ENCODE assay signal across 18 cellular contexts in the genomic region with DNA sequence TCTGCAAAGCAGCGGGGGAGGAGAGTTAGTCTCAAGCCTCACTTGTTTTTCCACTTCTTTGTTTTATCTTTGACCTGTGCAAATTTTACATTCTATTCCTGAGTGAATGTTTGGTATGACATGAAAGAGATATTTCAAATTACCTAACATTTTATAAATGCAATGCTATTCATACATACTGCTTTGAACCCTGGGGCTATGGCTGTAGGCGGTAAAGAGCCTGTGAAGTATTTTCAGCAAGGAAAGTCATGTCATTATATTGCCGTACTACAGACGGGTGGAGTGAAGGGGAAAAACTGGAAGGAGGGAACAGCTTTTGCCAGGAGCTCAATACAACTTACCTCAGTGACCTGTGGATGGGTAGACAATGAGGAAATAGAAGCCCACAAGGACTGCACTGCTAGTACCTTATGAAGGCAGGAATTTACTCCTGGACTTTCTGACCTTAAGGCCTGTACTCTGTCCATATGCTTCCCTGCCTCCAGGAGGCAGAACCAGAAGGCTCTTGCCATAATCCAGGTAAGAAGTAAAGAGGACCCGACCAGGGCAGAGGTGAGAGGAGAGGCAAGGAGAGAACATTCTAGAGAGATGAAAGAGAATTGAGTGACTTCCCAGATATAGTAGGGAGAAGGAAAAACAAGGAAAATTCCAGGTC. TPM values are rescaled to one million over a fixed set of nuclear protein-coding genes. Genes with fewer than 3 reads are reported as not detected.
DNase-seq lines count a peak whose midpoint lies in the region; ATAC-seq and TF ChIP-seq lines count a peak whose summit lies in the region.
"Had no signal": no experiment of that assay in that cellular context is flagged by ENCODE, and none has a peak within 500 bp of the region (broad histone marks: within the 10 kb centered on the region; RNA-seq: fewer than 3 reads in every experiment).

No MANE protein-coding gene starts in this region.

- intact Hi-C loops in CD4-positive, alpha-beta memory T cell (cut with micrococcal nuclease), result no loop called here
- intact Hi-C loops in Panc1 (cut with micrococcal nuclease; ENCODE audit: unreplicated experiment), result no loop called here

- CTCF ChIA-PET in CD4-positive, alpha-beta memory T cell (lab: Charles Lee; ENCODE audit: partially characterized antibody), result no interaction called here
- CTCF ChIA-PET in Panc1 (lab: Charles Lee), result no interaction called here

- H3K27me3 ChIP-seq in CD4-positive, alpha-beta memory T cell (ENCODE audit: insufficient read depth, low read length), result no peaks in the 10 kb centered on the region
- H3K27me3 ChIP-seq in Panc1 (ENCODE audit: control insufficient read depth, insufficient read depth, low read length), result no peaks in the 10 kb centered on the region
- no peaks in the 10 kb centered on the region for H3K27me3 ChIP-seq in endodermal cell (ENCODE audit: control insufficient read depth, insufficient read depth, low read length, poor library complexity, severe bottlenecking)
- H3K27me3 ChIP-seq: BE2C, MG63 had no signal

- H3K36me3 Mint-ChIP-seq in CD4-positive, alpha-beta memory T cell, result peaks cover 72 to 75% of the 10 kb centered on the region in 2 donors
- H3K36me3 Mint-ChIP-seq in endodermal cell (ENCODE audit: low read depth), result peaks cover 65% of the 10 kb centered on the region
- H3K36me3 Mint-ChIP-seq in nephron progenitor cell (ENCODE audit: low read depth), result peaks cover 80% of the 10 kb centered on the region
- peaks cover 66% of the 10 kb centered on the region for H3K36me3 Mint-ChIP-seq in HFFc6 (ENCODE audit: low read depth)

- H3K4me1 Mint-ChIP-seq in CD4-positive, alpha-beta memory T cell, result peaks cover 4 to 15% (median 9%) of the 10 kb centered on the region in 4 donors
- H3K4me1 Mint-ChIP-seq in endodermal cell (peaks cover 29% of the 10 kb centered on the region), nephron progenitor cell (no peaks in the 10 kb centered on the region), HFFc6 (ENCODE audit: low read depth) (peaks cover 25% of the 10 kb centered on the region)

- peak overlapping the region in 4 of 7 donors; percentile 15 to 62 (median 47) for H3K27ac Mint-ChIP-seq in CD4-positive, alpha-beta memory T cell
- H3K27ac Mint-ChIP-seq in endodermal cell (no peak overlapping the region), nephron progenitor cell (peak overlapping the region; percentile 88), HFFc6 (no peak overlapping the region)

- 95 to 96% methylated on average over 4 to 5 of the region's 5 CpGs for WGBS in endodermal cell (ENCODE audit: insufficient coverage in 1 of 2, insufficient read length in 1 of 2), 2 experiments

- H3K27me3 Mint-ChIP-seq in CD4-positive, alpha-beta memory T cell, result no peaks in the 10 kb centered on the region
- H3K27me3 Mint-ChIP-seq in endodermal cell (ENCODE audit: insufficient read depth) (no peaks in the 10 kb centered on the region), nephron progenitor cell (ENCODE audit: low read depth, poor library complexity) (no peaks in the 10 kb centered on the region), HFFc6 (ENCODE audit: insufficient read depth) (no peaks in the 10 kb centered on the region; the same call in 1 of the 2 replicates)

- no peaks in the 10 kb centered on the region for H3K9me3 ChIP-seq in CD4-positive, alpha-beta memory T cell (ENCODE audit: control insufficient read depth in 1 of 2, low read length in 2 of 2)
- H3K9me3 ChIP-seq in Panc1 (ENCODE audit: control insufficient read depth, insufficient read depth, low read depth, low read length) (no peaks in the 10 kb centered on the region), endodermal cell (ENCODE audit: control insufficient read depth, low read length) (no peaks in the 10 kb centered on the region)
- H3K9me3 ChIP-seq: BE2C, MG63 had no signal

- no peaks in the 10 kb centered on the region for H3K4me1 ChIP-seq in CD4-positive, alpha-beta memory T cell (ENCODE audit: insufficient read depth, low read length)
- H3K4me1 ChIP-seq in Panc1 (ENCODE audit: control insufficient read depth, insufficient read depth, low read length) (no peaks in the 10 kb centered on the region), endodermal cell (ENCODE audit: control insufficient read depth, insufficient read depth, low read length) (peaks cover 4% of the 10 kb centered on the region)
- H3K4me1 ChIP-seq: BE2C had no signal

- no peak for DNase-seq in CD4-positive, alpha-beta memory T cell
- no peak for DNase-seq in Panc1 (ENCODE audit: low read depth, low spot score)
- DNase-seq in endodermal cell, result no peak
- DNase-seq in nephron progenitor cell, result no peak
- DNase-seq in DMS79 treated with DMSO at 0.1 percent for 48 hours (lab: John Stamatoyannopoulos, UW), result no peak
- DNase-seq in GM10266 (ENCODE audit: extremely low spot score), result no peak
- no peak for DNase-seq in HFFc6
- DNase-seq: BE2C, DMS153, MG63, NCI-H1105, NCI-H187, NCI-H446, NCI-H774 had no signal

- in situ Hi-C loops in Panc1 (cut with HindIII; ENCODE audit: low pct_unique_long_range_greater_than_20kb, low sequenced_read_pairs), result no loop called here

- H3K4me3 ChIP-seq in CD4-positive, alpha-beta memory T cell (ENCODE audit: low read length in 2 of 2), result no peak overlapping the region
- no peak overlapping the region for H3K4me3 ChIP-seq in Panc1 (ENCODE audit: low read depth in 2 of 2, low read length in 2 of 2)
- no peak overlapping the region for H3K4me3 ChIP-seq in endodermal cell (ENCODE audit: low read length)
- H3K4me3 ChIP-seq: GM12878, MG63, SK-N-MC had no signal

- H3K9ac ChIP-seq in endodermal cell (ENCODE audit: extremely low read depth, low read length, poor library complexity, severe bottlenecking), result no peak overlapping the region
- H3K9ac ChIP-seq: KMS-11 had no signal

- H3K9me3 Mint-ChIP-seq in CD4-positive, alpha-beta memory T cell, result no peaks in the 10 kb centered on the region
- H3K9me3 Mint-ChIP-seq in endodermal cell, result no peaks in the 10 kb centered on the region
- no peaks in the 10 kb centered on the region for H3K9me3 Mint-ChIP-seq in nephron progenitor cell
- H3K9me3 Mint-ChIP-seq in HFFc6, result no peaks in the 10 kb centered on the region

- peaks cover 50% of the 10 kb centered on the region for H3K36me3 ChIP-seq in CD4-positive, alpha-beta memory T cell (ENCODE audit: insufficient read depth, low read length)
- H3K36me3 ChIP-seq in Panc1 (ENCODE audit: control insufficient read depth, insufficient read depth, low read length) (peaks cover 21% of the 10 kb centered on the region), endodermal cell (ENCODE audit: control insufficient read depth, insufficient read depth, low read length) (peaks cover 67% of the 10 kb centered on the region)

- POLR2A ChIA-PET in CD4-positive, alpha-beta memory T cell (lab: Charles Lee; ENCODE audit: partially characterized antibody), result no interaction called here
- POLR2A ChIA-PET in Panc1 (lab: Charles Lee), result no interaction called here

- H3K27ac ChIP-seq in CD4-positive, alpha-beta memory T cell (ENCODE audit: low read depth, low read length), result no peak overlapping the region
- H3K27ac ChIP-seq in Panc1 (ENCODE audit: low read length) (no peak overlapping the region), endodermal cell (ENCODE audit: low read depth, low read length) (no peak overlapping the region)
- H3K27ac ChIP-seq: KMS-11, SK-N-MC had no signal

- no peak overlapping the region for H3K4me3 Mint-ChIP-seq in CD4-positive, alpha-beta memory T cell
- H3K4me3 Mint-ChIP-seq in endodermal cell (no peak overlapping the region), nephron progenitor cell (no peak overlapping the region), HFFc6 (no peak overlapping the region)

- TF ChIP-seq CTCF in Panc1 (IDR thresholded peaks at IDR 0.05) (0 out of 2 replicates have a peak, but pooled peaks have one; percentile 7), endodermal cell (conservative IDR thresholded peaks at IDR 0.05) (peak; percentile 55), nephron progenitor cell (IDR thresholded peaks at IDR 0.05) (no peak), GM10266 (IDR thresholded peaks at IDR 0.05; ENCODE audit: control insufficient read depth, insufficient read depth, low read depth, missing control alignments) (no peak), HFFc6 (IDR thresholded peaks at IDR 0.05) (no peak)

- no TSS peak for BruUV-seq in Panc1 (replicated peaks; lab: Mats Ljungman, UMichigan)

- no peak for ATAC-seq in Panc1
- ATAC-seq: GM12878, Right ventricle myocardium inferior had no signal

RNA-seq across cellular contexts. Expression of a gene that starts 28.4 kb away (rescaled TPM):
- 10 to 100 TPM; 18.2 to 19.4 TPM for total RNA-seq in CD4-positive, alpha-beta memory T cell
- under 1 TPM; 0.03 to 0.57 TPM for polyA plus RNA-seq in CD4-positive, alpha-beta memory T cell
- 13.1 TPM for total RNA-seq in Panc1 (2021; ENCODE audit: unreplicated experiment)
- polyA plus RNA-seq in Panc1 (2012; ENCODE audit: insufficient read length), result 7.0 TPM
- total RNA-seq in endodermal cell, result 10 to 100 TPM; 23.5 to 26.3 TPM
- polyA plus RNA-seq in endodermal cell (2013, experiment 1 of 2), result 12.5 TPM
- polyA plus RNA-seq in endodermal cell (2013, experiment 2 of 2), result 12.4 TPM
- total RNA-seq in HFFc6 (2021; fragmentation: NEBNext Ultra II Directional; extraction: Animal tissue kit (Norgen Biotek cat#: 25700)), result 1 to 10 TPM; 3.2 to 3.7 (median 3.4) TPM

RNA-seq across cellular contexts. Expression of a gene that starts 29.7 kb away (rescaled TPM):
- total RNA-seq in CD4-positive, alpha-beta memory T cell, result 10 to 100 TPM; 52.2 to 55.5 TPM
- 100 to 1,000 TPM; 185 to 199 TPM for polyA plus RNA-seq in CD4-positive, alpha-beta memory T cell
- 78.5 TPM for total RNA-seq in Panc1 (2021; ENCODE audit: unreplicated experiment)
- polyA plus RNA-seq in Panc1 (2012; ENCODE audit: insufficient read length), result 82.3 TPM
- 10 to 100 TPM; 61.1 to 85.2 TPM for total RNA-seq in endodermal cell
- polyA plus RNA-seq in endodermal cell (2013, experiment 1 of 2), result 121 TPM
- 111 TPM for polyA plus RNA-seq in endodermal cell (2013, experiment 2 of 2)
- 10 to 100 TPM; 63.2 to 73.3 (median 69.3) TPM for total RNA-seq in HFFc6 (2021; fragmentation: NEBNext Ultra II Directional; extraction: Animal tissue kit (Norgen Biotek cat#: 25700))

Comparison
In these comparisons a context has a peak if more than half of its experiments do, and no peak if none do; other contexts are left out.
1. H3K27ac Mint-ChIP-seq: peak in CD4-positive, alpha-beta memory T cell (4 of 7) and nephron progenitor cell (single experiment); none in endodermal cell (single experiment) and HFFc6 (single experiment).
2. CTCF ChIP-seq: peak in Panc1 (single experiment) and endodermal cell (single experiment); none in nephron progenitor cell (single experiment), GM10266 (single experiment) and HFFc6 (single experiment).